In the genomic region with DNA sequence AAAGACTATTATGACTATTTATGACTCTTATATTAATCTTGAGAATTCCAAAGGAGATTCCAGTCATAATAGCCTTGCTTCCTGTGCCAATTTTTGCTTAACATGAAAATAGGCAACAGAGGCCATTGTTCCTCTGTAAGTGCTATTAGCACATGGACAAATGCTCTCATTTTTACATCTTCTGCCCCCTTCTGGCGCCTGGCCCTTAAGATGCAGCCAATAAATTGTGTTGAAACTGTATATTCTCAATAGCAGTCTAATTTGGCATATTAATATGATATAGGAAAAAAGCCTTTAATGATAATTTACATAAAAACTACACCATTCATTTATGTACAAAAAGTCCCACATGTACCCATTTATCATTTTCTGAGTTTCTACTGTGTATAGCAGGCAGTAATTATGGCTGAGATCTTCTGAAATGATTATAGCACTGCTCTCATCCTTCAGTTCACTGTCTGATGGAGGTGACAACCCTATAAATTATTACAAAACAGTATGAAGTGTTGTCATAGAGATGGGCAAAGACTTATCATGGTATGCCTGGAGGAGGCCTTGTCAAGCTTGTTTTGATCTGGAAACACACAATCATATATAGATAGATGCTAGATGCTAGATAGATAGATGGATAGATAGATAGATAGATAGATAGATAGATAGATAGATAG, we compare ENCODE assay signal across 24 cellular contexts.
DNase-seq lines count a peak whose midpoint lies in the region; ATAC-seq and TF ChIP-seq lines count a peak whose summit lies in the region.
"Had no signal": no experiment of that assay in that cellular context is flagged by ENCODE, and none has a peak within 500 bp of the region (broad histone marks: within the 10 kb centered on the region; RNA-seq: fewer than 3 reads in every experiment).

No MANE protein-coding gene starts in this region.

- H3K4me3 ChIP-seq in cardiac fibroblast (replicated peaks in 1 of 2; ENCODE audit: low read depth in 2 of 2, low read length in 2 of 2) (no peak overlapping the region), retinal pigment epithelial cell (ENCODE audit: low read length) (no peak overlapping the region)
- H3K4me3 ChIP-seq: heart right ventricle, right lobe of liver, tibial nerve had no signal

- peak; percentile 15 for TF ChIP-seq CTCF in cardiac fibroblast (IDR thresholded peaks at IDR 0.05; ENCODE audit: low read depth, low read length)
- TF ChIP-seq CTCF in retinal pigment epithelial cell (conservative IDR thresholded peaks at IDR 0.05; ENCODE audit: low read depth, low read length), result peak; percentile 21

- peak; percentile 8 for DNase-seq in DMS 273 (lab: John Stamatoyannopoulos, UW; ENCODE audit: unreplicated experiment)
- no peak for DNase-seq in DMS 273 treated with DMSO at 0.1 percent for 48 hours (lab: John Stamatoyannopoulos, UW)
- DNase-seq in NAMALWA (ENCODE audit: low spot score), result peak; percentile 5
- DNase-seq in cardiac fibroblast (ENCODE audit: low read depth in 2 of 2), result peak; percentile 28 to 50
- DNase-seq in retinal pigment epithelial cell (ENCODE audit: low read depth), result peak; percentile 17
- DNase-seq in NCI-H526 (lab: John Stamatoyannopoulos, UW), result no peak
- no peak for DNase-seq in NCI-H446 treated with DMSO at 0.1 percent for 48 hours (lab: John Stamatoyannopoulos, UW)
- DNase-seq: activated CD4-positive, alpha-beta memory T cell treated with anti-CD3 and anti-CD28 coated beads, Interleukin-2, amount 10 ng/mL, durations not matched to agents 7 days and 5 days; activated naive CD4-positive, alpha-beta T cell treated with anti-CD3 and anti-CD28 coated beads, Interleukin-2, amount 10 ng/mL, durations not matched to agents 7 days and 5 days; activated T-cell treated with anti-CD3 and anti-CD28 coated beads, Interleukin-2, amount 50 U/mL, for 1 hour; anterior cingulate cortex; BE2C; COR-L47; effector memory CD8-positive, alpha-beta T cell; heart right ventricle; NCI-H1694 treated with DMSO at 0.1 percent for 48 hours; NCI-H446; occipital lobe; right lobe of liver; SHP77 treated with DMSO at 0.1 percent for 48 hours; stimulated activated naive B cell treated with anti-CD40 and anti-IgM and Interleukin-4, amounts not matched to agents 10 μg/mL and 1 μg/mL and 100 μg/mL, for 72 hours had no signal

- no peak for ATAC-seq in GM19395 (IDR thresholded peaks at IDR 0.05; ENCODE audit: unreplicated experiment)
- ATAC-seq: effector memory CD8-positive, alpha-beta T cell; HCT116; heart right ventricle; right lobe of liver; stimulated activated naive B cell treated with anti-CD40 and anti-IgM and Interleukin-4, amounts not matched to agents 10 μg/mL and 1 μg/mL and 100 μg/mL, for 72 hours had no signal

Comparison
In these comparisons a context has a peak if more than half of its experiments do, and no peak if none do; other contexts are left out.
1. DNase-seq: peak in DMS 273 (single experiment), NAMALWA (single experiment), cardiac fibroblast (2 of 2) and retinal pigment epithelial cell (single experiment); none in DMS 273 treated with DMSO at 0.1 percent for 48 hours (single experiment), NCI-H526 (0 of 2) and NCI-H446 treated with DMSO at 0.1 percent for 48 hours (single experiment).